In the genomic region with DNA sequence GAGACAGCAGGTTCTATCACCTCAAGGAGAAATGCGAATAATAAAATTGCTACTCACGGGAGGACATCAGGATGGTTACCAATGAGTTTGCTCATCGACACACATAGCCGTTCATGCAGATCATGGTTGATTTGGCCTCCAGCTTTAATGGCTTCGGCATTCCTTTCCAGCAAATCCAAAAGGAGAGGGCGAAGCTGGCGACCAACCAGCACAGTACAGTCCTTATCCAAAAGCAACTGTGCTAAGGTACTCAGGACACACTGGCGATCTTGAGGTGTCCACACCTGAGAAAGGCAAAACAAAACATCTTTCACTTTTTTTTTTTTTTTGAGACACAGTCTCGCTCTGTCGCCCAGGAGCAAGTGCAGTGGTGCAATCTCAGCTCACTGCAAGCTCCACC, we compare ENCODE assay signal across 1 cellular context.
TF ChIP-seq lines count a peak whose summit lies in the region.

No MANE protein-coding gene starts in this region.

TF ChIP-seq in GM23338, 12 proteins besides CTCF, POLR2A, EP300 and RAD21 (continued from another document):
- TF ChIP-seq ZNF331 (CRISPR knock-in tag; IDR thresholded peaks at IDR 0.05; ENCODE audit: low read depth) (no peak), CREB1 (CRISPR knock-in tag; IDR thresholded peaks at IDR 0.05; ENCODE audit: low read depth) (no peak)
